ENCODE assay signal across 24 cellular contexts in genomic region chrX:68387786-68388185, GRCh38. TPM values are rescaled to one million over a fixed set of nuclear protein-coding genes. Genes with fewer than 3 reads are reported as not detected.
"Had no signal": no experiment of that assay in that cellular context is flagged by ENCODE, and none has a peak within 500 bp of the region (broad histone marks: within the 10 kb centered on the region; RNA-seq: fewer than 3 reads in every experiment).

No MANE protein-coding gene starts in this region.

- H3K4me3 ChIP-seq: esophagus muscularis mucosa, gastrocnemius medialis, prostate gland, right atrium auricular region, sigmoid colon, skin epidermis, spleen, thoracic aorta, tibial nerve had no signal

- H3K4me1 ChIP-seq: esophagus muscularis mucosa, gastrocnemius medialis, prostate gland, right atrium auricular region, sigmoid colon, spleen had no signal

- H3K27ac Mint-ChIP-seq: naive thymus-derived CD8-positive, alpha-beta T cell; nephron progenitor cell; stimulated activated memory B cell treated with anti-CD40 and anti-IgM and Interleukin-4, amounts not matched to agents 10 μg/mL and 1 μg/mL and 100 μg/mL, for 72 hours had no signal

- H3K36me3 ChIP-seq: esophagus muscularis mucosa, gastrocnemius medialis, prostate gland, right atrium auricular region, sigmoid colon, spleen, thoracic aorta, tibial nerve had no signal

- H3K9me3 Mint-ChIP-seq: naive thymus-derived CD8-positive, alpha-beta T cell; stimulated activated memory B cell treated with anti-CD40 and anti-IgM and Interleukin-4, amounts not matched to agents 10 μg/mL and 1 μg/mL and 100 μg/mL, for 72 hours had no signal

- H3K9me3 ChIP-seq: esophagus muscularis mucosa, gastrocnemius medialis, prostate gland, right atrium auricular region, sigmoid colon, spleen, thoracic aorta, tibial nerve had no signal

- H3K27ac ChIP-seq: esophagus muscularis mucosa, gastrocnemius medialis, prostate gland, right atrium auricular region, sigmoid colon, skin epidermis, spleen, thoracic aorta had no signal

- H3K36me3 Mint-ChIP-seq: naive thymus-derived CD8-positive, alpha-beta T cell; stimulated activated memory B cell treated with anti-CD40 and anti-IgM and Interleukin-4, amounts not matched to agents 10 μg/mL and 1 μg/mL and 100 μg/mL, for 72 hours had no signal

- ATAC-seq: gastrocnemius medialis; left lobe of liver; naive thymus-derived CD8-positive, alpha-beta T cell; stimulated activated memory B cell treated with anti-CD40 and anti-IgM and Interleukin-4, amounts not matched to agents 10 μg/mL and 1 μg/mL and 100 μg/mL, for 72 hours; stimulated activated naive CD8-positive, alpha-beta T cell treated with anti-CD3 and anti-CD28 coated beads, Interleukin-15, Interleukin-2, amounts not matched to agents 100 U/mL and 50 U/mL, for 24 hours had no signal

- H3K4me1 Mint-ChIP-seq: nephron progenitor cell; stimulated activated memory B cell treated with anti-CD40 and anti-IgM and Interleukin-4, amounts not matched to agents 10 μg/mL and 1 μg/mL and 100 μg/mL, for 72 hours had no signal

- H3K27me3 ChIP-seq: esophagus muscularis mucosa, gastrocnemius medialis, right atrium auricular region, sigmoid colon, tibial nerve had no signal

- H3K4me3 Mint-ChIP-seq: naive thymus-derived CD8-positive, alpha-beta T cell; nephron progenitor cell; stimulated activated memory B cell treated with anti-CD40 and anti-IgM and Interleukin-4, amounts not matched to agents 10 μg/mL and 1 μg/mL and 100 μg/mL, for 72 hours had no signal

- H3K27me3 Mint-ChIP-seq: stimulated activated memory B cell treated with anti-CD40 and anti-IgM and Interleukin-4, amounts not matched to agents 10 μg/mL and 1 μg/mL and 100 μg/mL, for 72 hours had no signal

- DNase-seq: dermis blood vessel endothelial cell; effector memory CD4-positive, alpha-beta T cell; foreskin fibroblast; gastrocnemius medialis; head of caudate nucleus; kidney; mesendoderm; midbrain; naive thymus-derived CD8-positive, alpha-beta T cell; nephron progenitor cell; nucleus accumbens; sigmoid colon; spleen; stimulated activated CD4-positive, alpha-beta T cell treated with anti-CD3 and anti-CD28 coated beads, Interleukin-4, amount 100 ng/mL, for 4 hours; stimulated activated naive CD8-positive, alpha-beta T cell treated with anti-CD3 and anti-CD28 coated beads, Interleukin-15, Interleukin-2, amounts not matched to agents 100 U/mL and 50 U/mL, for 24 hours; substantia nigra had no signal

RNA-seq across cellular contexts. Expression of gene OPHN1, which starts 45.5 kb away (rescaled TPM):
- polyA plus RNA-seq: naive thymus-derived CD8-positive, alpha-beta T cell had no signal
